ENCODE assay signal across 26 cellular contexts in the genomic region with DNA sequence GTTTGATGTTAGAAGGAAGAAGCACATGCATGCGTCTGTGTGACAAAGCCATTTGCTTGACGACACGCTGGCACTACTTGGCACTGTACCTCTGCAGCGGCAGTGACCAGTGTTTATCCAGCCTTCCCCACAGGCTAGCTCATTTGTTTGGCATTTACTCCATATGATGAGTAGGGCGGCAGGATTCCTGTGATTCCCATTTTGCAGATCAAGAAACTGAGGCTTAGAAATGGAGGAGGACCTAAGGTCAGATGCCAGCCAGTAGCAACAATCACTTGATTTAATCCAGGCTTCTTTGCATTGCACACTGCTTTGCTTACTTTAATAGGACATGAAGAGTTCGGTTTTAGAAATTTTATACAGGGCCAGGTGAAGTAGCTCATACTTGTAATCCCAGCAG.
"Had no signal": no experiment of that assay in that cellular context is flagged by ENCODE, and none has a peak within 500 bp of the region (broad histone marks: within the 10 kb centered on the region; RNA-seq: fewer than 3 reads in every experiment).

No MANE protein-coding gene starts in this region.

- H3K9me3 ChIP-seq: SJSA1 had no signal

- H3K4me3 Mint-ChIP-seq: activated CD8-positive, alpha-beta T cell treated with anti-CD3 and anti-CD28 coated beads, Interleukin-2, amount 10 ng/mL, durations not matched to agents 7 days and 5 days; activated naive CD8-positive, alpha-beta T cell; activated T-helper 1 cell treated with anti-CD3 and anti-CD28 coated beads, Interleukin-12 subunit alpha, Interleukin-12 subunit beta, Interleukin-2, Interleukin-4 antibody, amounts not matched to agents 30 ng/mL and 10 ng/mL and 1 ng/mL, durations not matched to agents 14 hours and 24 hours and 36 hours; brain; WTC11 had no signal

- H3K4me3 ChIP-seq: SJSA1 had no signal

- H3K27ac ChIP-seq: SJSA1 had no signal

- H3K27me3 ChIP-seq: SJSA1 had no signal

- H3K27ac Mint-ChIP-seq: activated naive CD8-positive, alpha-beta T cell; brain; WTC11 had no signal

- ATAC-seq: activated CD8-positive, alpha-beta T cell treated with anti-CD3 and anti-CD28 coated beads, Interleukin-2, amount 10 ng/mL, durations not matched to agents 7 days and 5 days; PC-3; SK-N-SH treated with all-trans-retinoic acid at 6 μM for 48 hours; WTC11 had no signal

- H3K9me3 Mint-ChIP-seq: activated T-helper 1 cell treated with anti-CD3 and anti-CD28 coated beads, Interleukin-12 subunit alpha, Interleukin-12 subunit beta, Interleukin-2, Interleukin-4 antibody, amounts not matched to agents 30 ng/mL and 10 ng/mL and 1 ng/mL, durations not matched to agents 14 hours and 24 hours and 36 hours; WTC11 had no signal

- H3K27me3 Mint-ChIP-seq: activated naive CD8-positive, alpha-beta T cell had no signal

- DNase-seq: activated CD4-positive, alpha-beta T cell treated with anti-CD3 and anti-CD28 coated beads for 48 hours; activated CD4-positive, alpha-beta T cell treated with anti-CD3 and anti-CD28 coated beads, Interleukin-2, amount 50 U/mL, for 4 hours; activated CD4-positive, CD25-positive, alpha-beta regulatory T cell treated with anti-CD3 and anti-CD28 coated beads, Interleukin-2, amount 50 U/mL, for 72 hours; activated CD8-positive, alpha-beta memory T cell treated with anti-CD3 and anti-CD28 coated beads, Interleukin-2, amount 50 U/mL, for 48 hours; activated CD8-positive, alpha-beta T cell treated with anti-CD3 and anti-CD28 coated beads, Interleukin-2, amount 10 ng/mL, durations not matched to agents 7 days and 5 days; activated effector memory CD4-positive, alpha-beta T cell treated with Interleukin-2 at 50 U/mL for 16 hours; activated naive CD4-positive, alpha-beta T cell treated with Interleukin-2 at 50 U/mL for 16 hours; activated T-cell treated with anti-CD3 and anti-CD28 coated beads, Interleukin-2, amount 50 U/mL, for 1 hour; amygdala; cerebellar nuclear complex; NCI-H1105 treated with DMSO at 0.1 percent for 48 hours; NCI-H1436 treated with DMSO at 0.1 percent for 48 hours; NCI-H187; NCI-H2081 treated with DMSO at 0.1 percent for 48 hours; NCI-H446; NCI-H524; PC-3; SHP77; SW 1271; T-helper 9 cell had no signal
